23 cellular contexts compared by ENCODE assay signal in genomic region chr2:71799013-71799575, GRCh38.
"Had no signal": no experiment of that assay in that cellular context is flagged by ENCODE, and none has a peak within 500 bp of the region (broad histone marks: within the 10 kb centered on the region; RNA-seq: fewer than 3 reads in every experiment).

No MANE protein-coding gene starts in this region.

- H3K4me3 ChIP-seq: ascending aorta, cardiac muscle cell, SJSA1 had no signal

- H3K4me3 Mint-ChIP-seq: activated CD4-positive, alpha-beta T cell treated with anti-CD3 and anti-CD28 coated beads for 36 hours; activated CD4-positive, alpha-beta T cell treated with anti-CD3 and anti-CD28 coated beads, Interleukin-2, amount 10 ng/mL, durations not matched to agents 7 days and 5 days; activated CD8-positive, alpha-beta T cell treated with anti-CD3 and anti-CD28 coated beads, Interleukin-2, amount 10 ng/mL, durations not matched to agents 7 days and 5 days; activated naive CD4-positive, alpha-beta T cell treated with anti-CD3 and anti-CD28 coated beads, Interleukin-2, amount 50 U/mL, for 24 hours; activated naive CD8-positive, alpha-beta T cell treated with anti-CD3 and anti-CD28 coated beads, Interleukin-2, amount 10 ng/mL, durations not matched to agents 7 days and 5 days; T-helper 1 cell treated with Interleukin-12 subunit alpha and Interleukin-12 subunit beta and Interleukin-4 antibody, amounts not matched to agents 30 μg/mL and 1 μg/mL, for 36 hours; T-helper 2 cell treated with Interferon-gamma antibody and Interleukin-4, amounts not matched to agents 5 μg/mL and 100 μg/mL, for 36 hours; WTC11 had no signal

- H3K27ac ChIP-seq: ascending aorta, cardiac muscle cell, SJSA1 had no signal

- DNase-seq: activated CD8-positive, alpha-beta memory T cell treated with anti-CD3 and anti-CD28 coated beads, Interleukin-2, amount 50 U/mL, for 4 hours; activated gamma-delta T cell; activated naive CD4-positive, alpha-beta T cell treated with Interleukin-2 at 50 U/mL for 16 hours; activated naive CD8-positive, alpha-beta T cell treated with anti-CD3 and anti-CD28 coated beads, Interleukin-2, amount 10 ng/mL, durations not matched to agents 7 days and 5 days; NCI-H1105; NCI-H1417 treated with DMSO at 0.1 percent for 48 hours; NCI-H187 treated with DMSO at 0.1 percent for 48 hours; NCI-H2081; NCI-H226; NCI-H446 treated with DMSO at 0.1 percent for 48 hours; SHP77 treated with DMSO at 0.1 percent for 48 hours had no signal

- H3K36me3 Mint-ChIP-seq: activated naive CD4-positive, alpha-beta T cell treated with anti-CD3 and anti-CD28 coated beads, Interleukin-2, amount 50 U/mL, for 24 hours; activated naive CD8-positive, alpha-beta T cell treated with anti-CD3 and anti-CD28 coated beads, Interleukin-2, amount 10 ng/mL, durations not matched to agents 7 days and 5 days; WTC11 had no signal

- H3K9me3 Mint-ChIP-seq: activated CD4-positive, alpha-beta T cell treated with anti-CD3 and anti-CD28 coated beads, Interleukin-2, amount 10 ng/mL, durations not matched to agents 7 days and 5 days; activated naive CD4-positive, alpha-beta T cell treated with anti-CD3 and anti-CD28 coated beads, Interleukin-2, amount 50 U/mL, for 24 hours; activated naive CD8-positive, alpha-beta T cell treated with anti-CD3 and anti-CD28 coated beads, Interleukin-2, amount 10 ng/mL, durations not matched to agents 7 days and 5 days; T-helper 1 cell treated with Interleukin-12 subunit alpha and Interleukin-12 subunit beta and Interleukin-4 antibody, amounts not matched to agents 30 μg/mL and 1 μg/mL, for 36 hours; T-helper 2 cell treated with Interferon-gamma antibody and Interleukin-4, amounts not matched to agents 5 μg/mL and 100 μg/mL, for 36 hours; WTC11 had no signal

- H3K27me3 Mint-ChIP-seq: activated CD4-positive, alpha-beta T cell treated with anti-CD3 and anti-CD28 coated beads for 36 hours; activated CD4-positive, alpha-beta T cell treated with anti-CD3 and anti-CD28 coated beads, Interleukin-2, amount 10 ng/mL, durations not matched to agents 7 days and 5 days; activated naive CD4-positive, alpha-beta T cell treated with anti-CD3 and anti-CD28 coated beads, Interleukin-2, amount 50 U/mL, for 24 hours; activated naive CD8-positive, alpha-beta T cell treated with anti-CD3 and anti-CD28 coated beads, Interleukin-2, amount 10 ng/mL, durations not matched to agents 7 days and 5 days had no signal

- H3K27me3 ChIP-seq: ascending aorta, cardiac muscle cell, SJSA1 had no signal

- H3K27ac Mint-ChIP-seq: activated CD4-positive, alpha-beta T cell treated with anti-CD3 and anti-CD28 coated beads for 36 hours; activated CD4-positive, alpha-beta T cell treated with anti-CD3 and anti-CD28 coated beads, Interleukin-2, amount 10 ng/mL, durations not matched to agents 7 days and 5 days; activated CD8-positive, alpha-beta T cell treated with anti-CD3 and anti-CD28 coated beads, Interleukin-2, amount 10 ng/mL, durations not matched to agents 7 days and 5 days; activated naive CD4-positive, alpha-beta T cell treated with anti-CD3 and anti-CD28 coated beads, Interleukin-2, amount 50 U/mL, for 24 hours; activated naive CD8-positive, alpha-beta T cell treated with anti-CD3 and anti-CD28 coated beads, Interleukin-2, amount 10 ng/mL, durations not matched to agents 7 days and 5 days; T-helper 1 cell treated with Interleukin-12 subunit alpha and Interleukin-12 subunit beta and Interleukin-4 antibody, amounts not matched to agents 30 μg/mL and 1 μg/mL, for 36 hours; T-helper 2 cell treated with Interferon-gamma antibody and Interleukin-4, amounts not matched to agents 5 μg/mL and 100 μg/mL, for 36 hours; WTC11 had no signal

- H3K36me3 ChIP-seq: ascending aorta, cardiac muscle cell, SJSA1 had no signal

- ATAC-seq: activated CD4-positive, alpha-beta T cell treated with anti-CD3 and anti-CD28 coated beads for 36 hours; activated CD4-positive, CD25-positive, alpha-beta regulatory T cell treated with anti-CD3 and anti-CD28 coated beads, Interleukin-2, amount 50 U/mL, for 24 hours; activated CD8-positive, alpha-beta T cell treated with anti-CD3 and anti-CD28 coated beads, Interleukin-2, amount 10 ng/mL, durations not matched to agents 7 days and 5 days had no signal

- H3K9me3 ChIP-seq: ascending aorta, SJSA1, SK-N-SH had no signal

- H3K4me1 Mint-ChIP-seq: activated CD4-positive, alpha-beta T cell treated with anti-CD3 and anti-CD28 coated beads for 36 hours; activated CD4-positive, alpha-beta T cell treated with anti-CD3 and anti-CD28 coated beads, Interleukin-2, amount 10 ng/mL, durations not matched to agents 7 days and 5 days; activated naive CD4-positive, alpha-beta T cell treated with anti-CD3 and anti-CD28 coated beads, Interleukin-2, amount 50 U/mL, for 24 hours; activated naive CD8-positive, alpha-beta T cell treated with anti-CD3 and anti-CD28 coated beads, Interleukin-2, amount 10 ng/mL, durations not matched to agents 7 days and 5 days; WTC11 had no signal
